13 cellular contexts compared by ENCODE assay signal in the genomic region with DNA sequence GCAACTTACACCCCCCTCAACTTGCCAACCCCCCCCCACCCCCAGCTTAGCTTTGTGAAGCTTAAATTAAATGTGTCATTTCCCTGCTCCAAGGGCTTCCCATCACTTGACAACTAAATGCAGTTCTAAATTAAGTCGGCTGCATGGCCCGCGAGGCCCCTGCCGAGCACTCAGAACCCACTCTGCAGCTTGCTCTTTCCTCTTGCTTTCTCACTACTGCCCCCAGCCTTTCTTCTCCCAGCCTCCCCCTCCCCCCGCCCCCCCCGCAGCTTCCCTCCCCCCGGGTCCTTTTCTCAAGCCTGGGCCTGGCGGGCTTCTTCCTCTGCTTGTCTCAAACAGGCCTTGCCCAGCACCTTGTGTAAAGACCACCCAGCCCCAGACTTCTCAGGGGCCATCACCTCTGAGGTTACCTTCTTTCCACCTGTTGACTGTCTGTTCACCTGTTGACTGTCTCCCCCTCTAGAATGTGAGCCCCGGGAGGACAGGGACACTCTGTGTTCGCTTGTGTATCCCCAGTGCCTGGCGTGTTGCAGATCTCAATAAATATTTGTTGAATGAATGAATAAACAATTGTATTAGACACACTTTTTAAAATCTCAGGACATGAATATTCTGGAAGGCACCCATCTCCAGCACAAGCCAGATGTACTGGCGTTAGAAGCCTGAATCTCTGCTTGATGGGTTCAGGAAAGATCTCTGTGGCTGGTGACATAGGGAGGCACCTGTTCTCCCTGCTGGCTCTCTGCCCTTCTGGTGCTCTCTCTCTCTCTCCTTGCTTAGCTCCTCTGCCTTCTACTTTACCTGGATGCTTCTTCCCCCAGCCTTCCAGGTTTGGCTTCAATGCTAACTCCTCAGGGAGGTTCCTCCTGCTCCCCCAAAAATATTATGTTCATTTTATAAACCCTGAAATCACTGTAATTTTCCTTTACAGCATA. TPM values are rescaled to one million over a fixed set of nuclear protein-coding genes. Genes with fewer than 3 reads are reported as not detected.
DNase-seq lines count a peak whose midpoint lies in the region; ATAC-seq and TF ChIP-seq lines count a peak whose summit lies in the region.
"Had no signal": no experiment of that assay in that cellular context is flagged by ENCODE, and none has a peak within 500 bp of the region (broad histone marks: within the 10 kb centered on the region; RNA-seq: fewer than 3 reads in every experiment).

No MANE protein-coding gene starts in this region.

- H3K27me3 ChIP-seq in DND-41 (ENCODE audit: insufficient read depth, low read length, poor library complexity) = peaks cover 42% of the 10 kb centered on the region
- H3K27me3 ChIP-seq: body of pancreas had no signal

- no peaks in the 10 kb centered on the region for H3K36me3 ChIP-seq in DND-41 (ENCODE audit: insufficient read depth, low read length)

- H3K4me1 Mint-ChIP-seq in brain = peaks cover 24% of the 10 kb centered on the region
- H3K4me1 Mint-ChIP-seq in nephron progenitor cell = peaks cover 33% of the 10 kb centered on the region

- H3K36me3 Mint-ChIP-seq in brain (no peaks in the 10 kb centered on the region), nephron progenitor cell (ENCODE audit: low read depth) (no peaks in the 10 kb centered on the region)

- H3K4me3 ChIP-seq in DND-41 (ENCODE audit: low read depth in 1 of 2, low read length in 2 of 2) = no peak overlapping the region

- H3K27ac Mint-ChIP-seq in brain = peak overlapping the region in 4 of 5 experiments; percentile 16 to 64 (median 44)
- H3K27ac Mint-ChIP-seq in nephron progenitor cell = no peak overlapping the region

- H3K4me3 Mint-ChIP-seq in brain (peak overlapping the region; percentile 78 to 87 (median 80)), nephron progenitor cell (peak overlapping the region; percentile 77)

- H2AFZ ChIP-seq in DND-41 (ENCODE audit: low read depth, low read length) = no peak overlapping the region

- no peaks in the 10 kb centered on the region for H3K79me2 ChIP-seq in DND-41 (ENCODE audit: insufficient read depth, low read length)

- no peaks in the 10 kb centered on the region for H3K9me3 ChIP-seq in DND-41 (ENCODE audit: insufficient read depth, low read length, severe bottlenecking)
- H3K9me3 ChIP-seq: body of pancreas had no signal

- peaks cover 9% of the 10 kb centered on the region for H4K20me1 ChIP-seq in DND-41 (ENCODE audit: insufficient read depth, low read length)

- peak; percentile 31 for DNase-seq in DMS53 (lab: John Stamatoyannopoulos, UW)
- DNase-seq in DMS53 treated with DMSO at 0.1 percent for 48 hours (lab: John Stamatoyannopoulos, UW; ENCODE audit: unreplicated experiment) = no peak
- no peak for DNase-seq in DND-41
- no peak for DNase-seq in nephron progenitor cell
- no peak for DNase-seq in GM19238 (ENCODE audit: insufficient read length, low spot score)
- DNase-seq in mucosa of gallbladder (ENCODE audit: low spot score) = no peak
- DNase-seq in OCI-M1 (lab: John Stamatoyannopoulos, UW) = no peak
- DNase-seq: NCI-H1436 treated with DMSO at 0.1 percent for 48 hours, NCI-H774 had no signal

- H3K27ac ChIP-seq in DND-41 (ENCODE audit: low read length) = no peak overlapping the region
- H3K27ac ChIP-seq: 22Rv1, epithelial cell of prostate had no signal

- H3K4me2 ChIP-seq in DND-41 (ENCODE audit: insufficient read depth, low read length) = 0 out of 2 replicates have a peak overlapping the region, but pooled peaks have one; percentile 98

- H3K27me3 Mint-ChIP-seq in brain = peaks cover 26% of the 10 kb centered on the region
- H3K27me3 Mint-ChIP-seq in nephron progenitor cell (ENCODE audit: low read depth, poor library complexity) = peaks cover 65% of the 10 kb centered on the region

- TF ChIP-seq CTCF in DND-41 (IDR thresholded peaks at IDR 0.05; ENCODE audit: borderline replicate concordance, extremely low read depth, low read length, poor library complexity, severe bottlenecking) = no peak
- TF ChIP-seq CTCF in brain (conservative IDR thresholded peaks at IDR 0.05) = no peak
- TF ChIP-seq CTCF in nephron progenitor cell (IDR thresholded peaks at IDR 0.05) = no peak

- ATAC-seq in DND-41 (ENCODE audit: insufficient read depth, low read depth) = no peak

- peaks cover 25% of the 10 kb centered on the region for H3K4me1 ChIP-seq in DND-41 (ENCODE audit: insufficient read depth, low read length)

- no peaks in the 10 kb centered on the region for H3K9me3 Mint-ChIP-seq in brain
- no peaks in the 10 kb centered on the region for H3K9me3 Mint-ChIP-seq in nephron progenitor cell

- no peak overlapping the region for H3K9ac ChIP-seq in DND-41 (ENCODE audit: low read depth, low read length)

RNA-seq across cellular contexts. Expression of a gene that starts 1.2 kb away (rescaled TPM):
- polyA plus RNA-seq in brain (ENCODE audit: insufficient read depth, low read depth, low replicate concordance) = 31.8 TPM
- total RNA-seq in mucosa of gallbladder = 1.8 TPM

RNA-seq across cellular contexts. Expression of a gene that starts 40.4 kb away (rescaled TPM):
- 3.1 TPM for polyA plus RNA-seq in brain (ENCODE audit: insufficient read depth, low read depth, low replicate concordance)
- total RNA-seq in mucosa of gallbladder = 5.3 TPM
